In genomic region chr16:77782694-77783093, GRCh38 we compare ENCODE assay signal across 1 cellular context.
TF ChIP-seq lines count a peak whose summit lies in the region.

No MANE protein-coding gene starts in this region.

TF ChIP-seq in GM23338, 12 proteins besides CTCF, POLR2A, EP300 and RAD21 (continued from another document):
- TF ChIP-seq ZNF462 (CRISPR knock-in tag; IDR thresholded peaks at IDR 0.05) (no peak), ZNF331 (CRISPR knock-in tag; IDR thresholded peaks at IDR 0.05; ENCODE audit: low read depth) (no peak), JUNB (IDR thresholded peaks at IDR 0.05; ENCODE audit: unreplicated experiment) (no peak), POLR2AphosphoS5 (IDR thresholded peaks at IDR 0.05; ENCODE audit: low read depth) (no peak), CREB1 (CRISPR knock-in tag; IDR thresholded peaks at IDR 0.05; ENCODE audit: low read depth) (no peak)
- TF ChIP-seq, protein P1, sequence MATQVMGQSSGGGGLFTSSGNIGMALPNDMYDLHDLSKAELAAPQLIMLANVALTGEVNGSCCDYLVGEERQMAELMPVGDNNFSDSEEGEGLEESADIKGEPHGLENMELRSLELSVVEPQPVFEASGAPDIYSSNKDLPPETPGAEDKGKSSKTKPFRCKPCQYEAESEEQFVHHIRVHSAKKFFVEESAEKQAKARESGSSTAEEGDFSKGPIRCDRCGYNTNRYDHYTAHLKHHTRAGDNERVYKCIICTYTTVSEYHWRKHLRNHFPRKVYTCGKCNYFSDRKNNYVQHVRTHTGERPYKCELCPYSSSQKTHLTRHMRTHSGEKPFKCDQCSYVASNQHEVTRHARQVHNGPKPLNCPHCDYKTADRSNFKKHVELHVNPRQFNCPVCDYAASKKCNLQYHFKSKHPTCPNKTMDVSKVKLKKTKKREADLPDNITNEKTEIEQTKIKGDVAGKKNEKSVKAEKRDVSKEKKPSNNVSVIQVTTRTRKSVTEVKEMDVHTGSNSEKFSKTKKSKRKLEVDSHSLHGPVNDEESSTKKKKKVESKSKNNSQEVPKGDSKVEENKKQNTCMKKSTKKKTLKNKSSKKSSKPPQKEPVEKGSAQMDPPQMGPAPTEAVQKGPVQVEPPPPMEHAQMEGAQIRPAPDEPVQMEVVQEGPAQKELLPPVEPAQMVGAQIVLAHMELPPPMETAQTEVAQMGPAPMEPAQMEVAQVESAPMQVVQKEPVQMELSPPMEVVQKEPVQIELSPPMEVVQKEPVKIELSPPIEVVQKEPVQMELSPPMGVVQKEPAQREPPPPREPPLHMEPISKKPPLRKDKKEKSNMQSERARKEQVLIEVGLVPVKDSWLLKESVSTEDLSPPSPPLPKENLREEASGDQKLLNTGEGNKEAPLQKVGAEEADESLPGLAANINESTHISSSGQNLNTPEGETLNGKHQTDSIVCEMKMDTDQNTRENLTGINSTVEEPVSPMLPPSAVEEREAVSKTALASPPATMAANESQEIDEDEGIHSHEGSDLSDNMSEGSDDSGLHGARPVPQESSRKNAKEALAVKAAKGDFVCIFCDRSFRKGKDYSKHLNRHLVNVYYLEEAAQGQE (IDR thresholded peaks at IDR 0.05; ENCODE audit: unreplicated experiment): no peak
